13 cellular contexts compared by ENCODE assay signal in the genomic region with DNA sequence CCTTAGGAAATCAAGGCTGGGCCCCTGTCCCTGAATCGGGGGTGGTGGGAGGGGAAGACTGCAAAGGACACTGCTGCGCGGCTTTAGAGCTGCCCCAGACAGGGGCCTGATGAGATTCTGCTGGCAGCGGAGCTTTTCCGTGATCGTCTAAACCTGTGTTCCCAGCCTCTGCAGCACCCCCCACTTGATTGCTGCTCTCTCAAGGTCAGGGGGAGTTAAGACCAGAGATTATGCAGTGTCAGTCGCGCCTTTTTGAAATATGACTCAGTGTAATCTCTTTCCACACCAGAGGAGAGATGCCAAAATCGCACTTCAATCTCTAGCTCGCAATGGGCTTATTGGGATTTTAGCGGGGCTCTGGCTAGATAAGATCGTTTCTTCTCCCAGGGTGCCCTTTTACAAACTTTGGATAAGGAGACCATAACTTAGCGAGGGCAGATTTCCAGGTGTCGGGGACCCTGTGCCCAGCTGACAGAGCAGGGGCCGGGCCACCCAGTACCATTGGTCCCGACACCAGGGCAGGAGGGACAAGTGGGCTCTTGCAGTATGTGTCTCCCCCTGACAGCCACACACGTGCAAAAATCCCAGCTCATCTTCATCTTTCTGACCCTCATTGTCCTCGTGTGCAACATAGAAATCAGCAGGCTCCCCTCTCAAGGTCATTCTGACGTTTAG.
A peak's percentile ranks its signal among the peaks of the same experiment; 100 is the strongest.
DNase-seq lines count a peak whose midpoint lies in the region; TF ChIP-seq lines count a peak whose summit lies in the region.
"Had no signal": no experiment of that assay in that cellular context is flagged by ENCODE, and none has a peak within 500 bp of the region (broad histone marks: within the 10 kb centered on the region; RNA-seq: fewer than 3 reads in every experiment).

No MANE protein-coding gene starts in this region.

- no peak overlapping the region for H3K4me3 ChIP-seq in right atrium auricular region
- H3K4me3 ChIP-seq in sigmoid colon = no peak overlapping the region
- H3K4me3 ChIP-seq: BLaER1 treated with 17β-estradiol and CSF1 and Interleukin-3, amounts not matched to agents 10 nM and 100 nM had no signal

- H3K27me3 ChIP-seq in right atrium auricular region (no peaks in the 10 kb centered on the region), sigmoid colon (peaks cover 0 to 4% (median 0%) of the 10 kb centered on the region in 3 donors)
- H3K27me3 ChIP-seq: BLaER1 treated with 17β-estradiol and CSF1 and Interleukin-3, amounts not matched to agents 10 nM and 100 nM had no signal

- no peaks in the 10 kb centered on the region for H3K9me3 ChIP-seq in right atrium auricular region
- no peaks in the 10 kb centered on the region for H3K9me3 ChIP-seq in sigmoid colon

- no peak for TF ChIP-seq EP300 in sigmoid colon (IDR thresholded peaks at IDR 0.05)

- H3K4me1 ChIP-seq in right atrium auricular region = peaks cover 0 to 5% of the 10 kb centered on the region in 2 donors
- no peaks in the 10 kb centered on the region for H3K4me1 ChIP-seq in sigmoid colon
- H3K4me1 ChIP-seq: BLaER1 treated with 17β-estradiol and CSF1 and Interleukin-3, amounts not matched to agents 10 nM and 100 nM had no signal

- H3K36me3 ChIP-seq in right atrium auricular region (no peaks in the 10 kb centered on the region), sigmoid colon (no peaks in the 10 kb centered on the region)
- H3K36me3 ChIP-seq: BLaER1 treated with 17β-estradiol and CSF1 and Interleukin-3, amounts not matched to agents 10 nM and 100 nM had no signal

- WGBS in sigmoid colon, 2 donors = 64 to 65% methylated on average over 19 of the region's 19 CpGs

- TF ChIP-seq CTCF in right atrium auricular region (IDR thresholded peaks at IDR 0.05) (no peak), sigmoid colon (IDR thresholded peaks at IDR 0.05) (no peak)

- DNase-seq in cardiac septum (ENCODE audit: low spot score) (peak; percentile 55), right atrium auricular region (ENCODE audit: low spot score) (no peak), amniotic epithelial cell (ENCODE audit: low read depth) (peak; percentile 71), iris pigment epithelial cell (ENCODE audit: low read depth) (peak; percentile 24), sigmoid colon (peak; percentile 49), iPS-NIHi11 (ENCODE audit: low spot score) (no peak), NCI-H2029 treated with DMSO at 0.1 percent for 48 hours (lab: John Stamatoyannopoulos, UW) (no peak)
- DNase-seq: Calu3; CD8-positive, alpha-beta T cell; DMS79 treated with DMSO at 0.1 percent for 48 hours; GF-D8; H9 had no signal

- H3K27ac ChIP-seq in right atrium auricular region (no peak overlapping the region), sigmoid colon (no peak overlapping the region)
- H3K27ac ChIP-seq: BLaER1 treated with 17β-estradiol and CSF1 and Interleukin-3, amounts not matched to agents 10 nM and 100 nM had no signal

- intact Hi-C loops in cardiac septum (cut with DNase I) = loop anchor here (10.0 kb wide), 1 partner anchor 735 kb away; a partner anchor contains a TSS
- intact Hi-C loops in sigmoid colon (cut with DNase I) = no loop called here

- TF ChIP-seq POLR2A in sigmoid colon (IDR thresholded peaks at IDR 0.05) = no peak

Comparison
In these comparisons a context has a peak if more than half of its experiments do, and no peak if none do; other contexts are left out.
1. DNase-seq: peak in cardiac septum (single experiment), amniotic epithelial cell (single experiment), iris pigment epithelial cell (single experiment) and sigmoid colon (single experiment); none in right atrium auricular region (single experiment), iPS-NIHi11 (single experiment) and NCI-H2029 treated with DMSO at 0.1 percent for 48 hours (single experiment).